8 cellular contexts compared by ENCODE assay signal in genomic region chr11:85780780-85781519, GRCh38. TPM values are rescaled to one million over a fixed set of nuclear protein-coding genes. Genes with fewer than 3 reads are reported as not detected.
DNase-seq lines count a peak whose midpoint lies in the region; ATAC-seq, FAIRE-seq and TF ChIP-seq lines count a peak whose summit lies in the region.
"Not testable (repeated sequence)": the region's sequence is repeated elsewhere in the genome, so short reads cannot be mapped to it uniquely, and the experiment has no call there.

No MANE protein-coding gene starts in this region.

- peak overlapping the region; percentile 74 for H3K27ac Mint-ChIP-seq in Caco-2 (ENCODE audit: unreplicated experiment)
- not testable (repeated sequence) for H3K27ac Mint-ChIP-seq in T-helper 2 cell treated with Interferon-gamma antibody and Interleukin-4, amounts not matched to agents 5 μg/mL and 100 μg/mL, for 36 hours
- H3K27ac Mint-ChIP-seq in activated CD8-positive, alpha-beta T cell treated with anti-CD3 and anti-CD28 coated beads, Interleukin-2, amount 10 ng/mL, durations not matched to agents 7 days and 5 days, result peak overlapping the region; percentile 36
- peak overlapping the region; percentile 61 for H3K27ac Mint-ChIP-seq in activated naive CD4-positive, alpha-beta T cell treated with anti-CD3 and anti-CD28 coated beads for 36 hours
- peak overlapping the region; percentile 85 to 91 for H3K27ac Mint-ChIP-seq in effector memory CD8-positive, alpha-beta T cell
- H3K27ac Mint-ChIP-seq in type B pancreatic cell, result peak overlapping the region; percentile 4

- not testable (repeated sequence) for H3K27me3 ChIP-seq in Caco-2 (replicated peaks; ENCODE audit: control insufficient read depth, insufficient read depth, low read length); small intestine (ENCODE audit: control insufficient read depth in 2 of 2, insufficient read depth in 2 of 2, low read length in 2 of 2)

- H3K27me3 Mint-ChIP-seq in Caco-2 (ENCODE audit: insufficient read depth, unreplicated experiment); T-helper 2 cell treated with Interferon-gamma antibody and Interleukin-4, amounts not matched to agents 5 μg/mL and 100 μg/mL, for 36 hours (ENCODE audit: low read depth); activated CD8-positive, alpha-beta T cell treated with anti-CD3 and anti-CD28 coated beads, Interleukin-2, amount 10 ng/mL, durations not matched to agents 7 days and 5 days (ENCODE audit: low read depth); activated naive CD4-positive, alpha-beta T cell treated with anti-CD3 and anti-CD28 coated beads for 36 hours (ENCODE audit: low read depth); effector memory CD8-positive, alpha-beta T cell; type B pancreatic cell: not testable (repeated sequence)

- ATAC-seq in activated CD8-positive, alpha-beta T cell treated with anti-CD3 and anti-CD28 coated beads, Interleukin-2, amount 10 ng/mL, durations not matched to agents 7 days and 5 days, result not testable (repeated sequence)
- peak; percentile 89 for ATAC-seq in effector memory CD8-positive, alpha-beta T cell (replicated peaks)

- intact Hi-C loops in Caco-2 (cut with micrococcal nuclease; ENCODE audit: unreplicated experiment), result loop anchor here (1.0 to 10.0 kb wide), 8 partner anchors 7 to 1224 kb away; no protein-coding TSS in a partner anchor
- intact Hi-C loops in activated naive CD4-positive, alpha-beta T cell treated with anti-CD3 and anti-CD28 coated beads for 36 hours (cut with micrococcal nuclease), result loop anchor here (1.0 kb wide), 3 partner anchors 28 to 506 kb away; no protein-coding TSS in a partner anchor

- H3K27ac ChIP-seq in small intestine (ENCODE audit: low read depth in 1 of 2, low read length in 1 of 2), result peak overlapping the region; percentile 48 to 70

- POLR2A ChIA-PET in Caco-2 (lab: Charles Lee), result interaction anchor here (0.6 to 1.6 kb wide), 4 partner anchors 8 to 116 kb away, joined by 3 to 6 read pairs (median 6); no protein-coding TSS in a partner anchor
- POLR2A ChIA-PET in activated CD8-positive, alpha-beta T cell treated with anti-CD3 and anti-CD28 coated beads, Interleukin-2, amount 10 ng/mL, durations not matched to agents 7 days and 5 days (lab: Charles Lee), result interaction anchor here (0.6 to 0.8 kb wide), 2 partner anchors 133 to 153 kb away, joined by 3 read pairs; partner anchors contain the start of genes TMEM126A and TMEM126B

- not testable (repeated sequence) for H3K36me3 ChIP-seq in Caco-2 (ENCODE audit: control insufficient read depth, insufficient read depth, low read length); small intestine (ENCODE audit: control insufficient read depth in 2 of 2, insufficient read depth in 2 of 2, low read length in 2 of 2)

- not testable (repeated sequence) for DNase-seq in Caco-2; activated CD8-positive, alpha-beta T cell treated with anti-CD3 and anti-CD28 coated beads, Interleukin-2, amount 10 ng/mL, durations not matched to agents 7 days and 5 days; small intestine; type B pancreatic cell (ENCODE audit: extremely low spot score, unreplicated experiment)
- DNase-seq in NCI-H82 treated with DMSO at 0.1 percent for 48 hours (lab: John Stamatoyannopoulos, UW; ENCODE audit: unreplicated experiment), result peak; percentile 22
- peak; percentile 18 for DNase-seq in T-helper 2 cell treated with Interferon-gamma antibody and Interleukin-4, amounts not matched to agents 5 μg/mL and 100 μg/mL, for 36 hours (ENCODE audit: low spot score)
- DNase-seq in activated naive CD4-positive, alpha-beta T cell treated with anti-CD3 and anti-CD28 coated beads for 36 hours, result peak; percentile 43
- peak in 2 of 3 experiments; percentile 4 to 14 for DNase-seq in effector memory CD8-positive, alpha-beta T cell

- not testable (repeated sequence) for TF ChIP-seq CTCF in Caco-2 (IDR thresholded peaks at IDR 0.05; ENCODE audit: insufficient read depth in 1 of 2, low read depth in 1 of 2, low read length in 1 of 2, severe bottlenecking in 1 of 2, unreplicated experiment in 1 of 2); type B pancreatic cell (conservative IDR thresholded peaks at IDR 0.05)

- 77 to 89% (median 83%) methylated on average over 3 of the region's 3 CpGs for WGBS in small intestine, 3 donors

- CTCF ChIA-PET in Caco-2 (lab: Charles Lee), result interaction anchor here (0.6 to 2.1 kb wide), 6 partner anchors 8 to 44 kb away, joined by 4 to 15 read pairs (median 5); no protein-coding TSS in a partner anchor
- CTCF ChIA-PET in activated CD8-positive, alpha-beta T cell treated with anti-CD3 and anti-CD28 coated beads, Interleukin-2, amount 10 ng/mL, durations not matched to agents 7 days and 5 days (lab: Charles Lee), result interaction anchor here (0.6 to 1.9 kb wide), 2 partner anchors 74 to 88 kb away, joined by 3 to 6 read pairs; partner anchors contain the start of gene CCDC83
- CTCF ChIA-PET in activated naive CD4-positive, alpha-beta T cell treated with anti-CD3 and anti-CD28 coated beads for 36 hours (lab: Charles Lee), result interaction anchor here (0.9 kb wide), 1 partner anchor 86 kb away, joined by 3 read pairs; no protein-coding TSS in a partner anchor

- H3K4me1 Mint-ChIP-seq in Caco-2 (ENCODE audit: low read depth, unreplicated experiment), result peaks cover 63% of the 10 kb centered on the region
- peaks cover 32% of the 10 kb centered on the region for H3K4me1 Mint-ChIP-seq in T-helper 2 cell treated with Interferon-gamma antibody and Interleukin-4, amounts not matched to agents 5 μg/mL and 100 μg/mL, for 36 hours (ENCODE audit: low read depth)
- peaks cover 40% of the 10 kb centered on the region for H3K4me1 Mint-ChIP-seq in activated CD8-positive, alpha-beta T cell treated with anti-CD3 and anti-CD28 coated beads, Interleukin-2, amount 10 ng/mL, durations not matched to agents 7 days and 5 days (ENCODE audit: low read depth)
- peaks cover 24% of the 10 kb centered on the region for H3K4me1 Mint-ChIP-seq in activated naive CD4-positive, alpha-beta T cell treated with anti-CD3 and anti-CD28 coated beads for 36 hours (ENCODE audit: low read depth)
- H3K4me1 Mint-ChIP-seq in effector memory CD8-positive, alpha-beta T cell (ENCODE audit: low read depth in 2 of 2), result peaks cover 55 to 70% of the 10 kb centered on the region in 2 donors
- peaks cover 11% of the 10 kb centered on the region for H3K4me1 Mint-ChIP-seq in type B pancreatic cell (ENCODE audit: unreplicated experiment)

- peaks cover 48% of the 10 kb centered on the region for H3K36me3 Mint-ChIP-seq in Caco-2 (ENCODE audit: insufficient read depth, unreplicated experiment)
- peaks cover 27% of the 10 kb centered on the region for H3K36me3 Mint-ChIP-seq in T-helper 2 cell treated with Interferon-gamma antibody and Interleukin-4, amounts not matched to agents 5 μg/mL and 100 μg/mL, for 36 hours (ENCODE audit: low read depth)
- H3K36me3 Mint-ChIP-seq in activated CD8-positive, alpha-beta T cell treated with anti-CD3 and anti-CD28 coated beads, Interleukin-2, amount 10 ng/mL, durations not matched to agents 7 days and 5 days (ENCODE audit: low read depth), result peaks cover 33% of the 10 kb centered on the region
- H3K36me3 Mint-ChIP-seq in activated naive CD4-positive, alpha-beta T cell treated with anti-CD3 and anti-CD28 coated beads for 36 hours (ENCODE audit: low read depth); effector memory CD8-positive, alpha-beta T cell (ENCODE audit: insufficient read depth); type B pancreatic cell: not testable (repeated sequence)

- H3K9me3 ChIP-seq in Caco-2, result peaks cover 20% of the 10 kb centered on the region
- H3K9me3 ChIP-seq in small intestine (ENCODE audit: control insufficient read depth, low read depth), result not testable (repeated sequence)

- FAIRE-seq in small intestine (lab: Jason Lieb, UNC), result not testable (repeated sequence)

- not testable (repeated sequence) for H3K4me3 Mint-ChIP-seq in Caco-2 (ENCODE audit: unreplicated experiment); T-helper 2 cell treated with Interferon-gamma antibody and Interleukin-4, amounts not matched to agents 5 μg/mL and 100 μg/mL, for 36 hours; activated CD8-positive, alpha-beta T cell treated with anti-CD3 and anti-CD28 coated beads, Interleukin-2, amount 10 ng/mL, durations not matched to agents 7 days and 5 days; activated naive CD4-positive, alpha-beta T cell treated with anti-CD3 and anti-CD28 coated beads for 36 hours; type B pancreatic cell
- peak overlapping the region; percentile 22 to 40 for H3K4me3 Mint-ChIP-seq in effector memory CD8-positive, alpha-beta T cell

- BruUV-seq in Caco-2 (replicated peaks; lab: Mats Ljungman, UMichigan), result TSS peak; percentile 92

- not testable (repeated sequence) for H3K9me3 Mint-ChIP-seq in Caco-2 (ENCODE audit: unreplicated experiment); T-helper 2 cell treated with Interferon-gamma antibody and Interleukin-4, amounts not matched to agents 5 μg/mL and 100 μg/mL, for 36 hours; effector memory CD8-positive, alpha-beta T cell; type B pancreatic cell
- peaks cover 15% of the 10 kb centered on the region for H3K9me3 Mint-ChIP-seq in activated CD8-positive, alpha-beta T cell treated with anti-CD3 and anti-CD28 coated beads, Interleukin-2, amount 10 ng/mL, durations not matched to agents 7 days and 5 days (ENCODE audit: insufficient read depth)
- peaks cover 10% of the 10 kb centered on the region for H3K9me3 Mint-ChIP-seq in activated naive CD4-positive, alpha-beta T cell treated with anti-CD3 and anti-CD28 coated beads for 36 hours

- H3K4me1 ChIP-seq in Caco-2, result peaks cover 66% of the 10 kb centered on the region
- peaks cover 12 to 14% of the 10 kb centered on the region in 2 donors for H3K4me1 ChIP-seq in small intestine (ENCODE audit: control insufficient read depth in 2 of 2, insufficient read depth in 1 of 2, low read depth in 1 of 2, low read length in 1 of 2)

- H3K4me3 ChIP-seq in Caco-2 (ENCODE audit: low read depth, low read length); small intestine (ENCODE audit: low read depth in 1 of 2, low read length in 2 of 2): not testable (repeated sequence)

RNA-seq across cellular contexts. Expression of gene SYTL2, which starts 30.0 kb away (rescaled TPM):
- total RNA-seq in Caco-2 (2022) (110 and 156 TPM in 2 replicates), type B pancreatic cell (ENCODE audit: low replicate concordance) (30.6 and 42.4 TPM in 2 replicates)
- 10 to 100 TPM; 29.3 to 31.2 TPM for total RNA-seq in activated CD8-positive, alpha-beta T cell treated with anti-CD3 and anti-CD28 coated beads, Interleukin-2, amount 10 ng/mL, durations not matched to agents 7 days and 5 days
- total RNA-seq in activated naive CD4-positive, alpha-beta T cell treated with anti-CD3 and anti-CD28 coated beads for 36 hours, result 10 to 100 TPM; 13.8 to 13.9 TPM
- 10 to 100 TPM; 12.9 to 17.7 (median 14.3) TPM for polyA plus RNA-seq in small intestine
